ENCODE assay signal across 20 cellular contexts in the genomic region with DNA sequence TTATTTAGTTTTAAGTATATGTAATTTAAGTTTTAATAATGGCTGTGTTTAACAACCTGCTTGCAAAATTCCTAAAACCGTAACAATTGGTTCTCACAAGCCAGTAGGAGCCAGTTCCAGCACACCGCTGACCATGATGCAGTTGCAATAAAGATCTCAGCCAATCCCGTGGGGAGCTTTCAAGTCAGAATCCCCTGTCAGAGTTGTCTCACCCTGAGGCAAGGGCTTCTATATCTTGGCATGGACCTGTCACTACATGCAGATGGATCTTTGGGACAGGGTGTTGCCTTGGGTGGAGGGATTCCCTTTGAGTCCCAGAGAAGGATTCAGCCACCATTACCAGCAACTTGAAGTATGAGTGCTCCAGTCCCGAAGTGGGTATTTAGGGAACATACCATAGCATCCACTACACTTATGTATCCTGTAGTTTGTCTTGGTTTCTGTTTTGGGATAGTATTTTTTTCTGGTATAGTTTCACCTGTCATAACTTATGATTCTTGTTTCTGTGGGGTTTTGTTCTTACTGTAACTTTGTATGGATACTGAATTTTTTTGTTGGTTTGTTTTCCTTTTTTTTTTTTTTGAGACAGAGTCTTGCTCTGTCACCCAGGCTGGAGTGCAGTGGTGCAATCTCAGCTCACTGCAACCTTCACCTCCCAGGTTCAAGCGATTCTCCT. TPM values are rescaled to one million over a fixed set of nuclear protein-coding genes. Genes with fewer than 3 reads are reported as not detected.
DNase-seq lines count a peak whose midpoint lies in the region; ATAC-seq and TF ChIP-seq lines count a peak whose summit lies in the region.
"Had no signal": no experiment of that assay in that cellular context is flagged by ENCODE, and none has a peak within 500 bp of the region (broad histone marks: within the 10 kb centered on the region; RNA-seq: fewer than 3 reads in every experiment).

No MANE protein-coding gene starts in this region.

- no peaks in the 10 kb centered on the region for H3K27me3 ChIP-seq in Panc1 (ENCODE audit: control insufficient read depth, insufficient read depth, low read length)
- H3K27me3 ChIP-seq: BE2C, MG63, Peyer's patch had no signal

- CTCF ChIA-PET in HEK293 (lab: Yijun Ruan, JAX), result interaction anchor here (0.7 to 2.5 kb wide), 7 partner anchors 17 to 713 kb away, joined by 3 to 22 read pairs (median 5); a partner anchor contains a TSS
- CTCF ChIA-PET in Panc1 (lab: Charles Lee), result no interaction called here

- no TSS peak for BruUV-seq in Panc1 (replicated peaks; lab: Mats Ljungman, UMichigan)

- H3K4me1 Mint-ChIP-seq in osteocyte (ENCODE audit: unreplicated experiment) (peaks cover 4% of the 10 kb centered on the region), chondrocyte (ENCODE audit: low read depth) (peaks cover 5% of the 10 kb centered on the region)

- H3K4me1 ChIP-seq in HEK293 (ENCODE audit: control insufficient read depth, insufficient read depth, low read length) (no peaks in the 10 kb centered on the region), Panc1 (ENCODE audit: control insufficient read depth, insufficient read depth, low read length) (peaks cover 21% of the 10 kb centered on the region)
- H3K4me1 ChIP-seq: BE2C, Peyer's patch had no signal

- intact Hi-C loops in Panc1 (cut with micrococcal nuclease; ENCODE audit: unreplicated experiment), result loop anchor here (10.0 kb wide), 2 partner anchors 129 to 229 kb away; a partner anchor contains a TSS

- H3K9me3 Mint-ChIP-seq in osteocyte (ENCODE audit: unreplicated experiment), result peaks cover 4% of the 10 kb centered on the region
- H3K9me3 Mint-ChIP-seq in chondrocyte (ENCODE audit: low read depth), result no peaks in the 10 kb centered on the region
- H3K9me3 Mint-ChIP-seq: CD4-positive, alpha-beta T cell had no signal

- in situ Hi-C loops in Panc1 (cut with HindIII; ENCODE audit: low pct_unique_long_range_greater_than_20kb, low sequenced_read_pairs), result no loop called here

- H3K36me3 Mint-ChIP-seq in osteocyte (ENCODE audit: unreplicated experiment) (peaks cover 5% of the 10 kb centered on the region), chondrocyte (ENCODE audit: low read depth) (no peaks in the 10 kb centered on the region)

- POLR2A ChIA-PET in HEK293 (lab: Yijun Ruan, JAX), result interaction anchor here (1.2 kb wide), 1 partner anchor 101 kb away, joined by 3 read pairs; no protein-coding TSS in a partner anchor
- POLR2A ChIA-PET in Panc1 (lab: Charles Lee), result no interaction called here

- H3K4me3 Mint-ChIP-seq in osteocyte (ENCODE audit: unreplicated experiment) (no peak overlapping the region), chondrocyte (ENCODE audit: unreplicated experiment) (no peak overlapping the region)
- H3K4me3 Mint-ChIP-seq: CD4-positive, alpha-beta T cell had no signal

- no peak for TF ChIP-seq CTCF in HEK293 (tag by site-specific recombination; IDR thresholded peaks at IDR 0.05)
- TF ChIP-seq CTCF in Panc1 (IDR thresholded peaks at IDR 0.05), result no peak
- TF ChIP-seq CTCF in osteocyte (IDR thresholded peaks at IDR 0.05), result no peak
- TF ChIP-seq CTCF in chondrocyte (IDR thresholded peaks at IDR 0.05), result no peak

- DNase-seq in Panc1 (ENCODE audit: low read depth, low spot score) (no peak), epithelial cell of prostate (ENCODE audit: low read depth, low spot score) (peak; percentile 14), osteocyte (ENCODE audit: extremely low spot score, unreplicated experiment) (peak; percentile 30), chondrocyte (ENCODE audit: low spot score) (no peak)
- DNase-seq: BE2C; CD4-positive, alpha-beta T cell; DMS79; GM23248; MG63; NCI-H1092; NCI-H1694; NCI-H2107; NCI-H2227 treated with DMSO at 0.1 percent for 48 hours; NCI-H524; Peyer's patch; SHP77; SK-N-SH had no signal

- ATAC-seq in Panc1 (no peak), HG02759 (IDR thresholded peaks at IDR 0.05; ENCODE audit: unreplicated experiment) (no peak), GM18870 (IDR thresholded peaks at IDR 0.05; ENCODE audit: unreplicated experiment) (no peak)

- H3K36me3 ChIP-seq in HEK293 (ENCODE audit: control insufficient read depth in 2 of 2, insufficient read depth in 1 of 2, low read length in 2 of 2) (no peaks in the 10 kb centered on the region), Panc1 (ENCODE audit: control insufficient read depth, insufficient read depth, low read length) (no peaks in the 10 kb centered on the region)
- H3K36me3 ChIP-seq: BE2C, MG63, Peyer's patch had no signal

- H3K27me3 Mint-ChIP-seq in osteocyte (ENCODE audit: unreplicated experiment) (no peaks in the 10 kb centered on the region), chondrocyte (ENCODE audit: low read depth) (no peaks in the 10 kb centered on the region)
- H3K27me3 Mint-ChIP-seq: CD4-positive, alpha-beta T cell had no signal

- H3K27ac ChIP-seq in HEK293 (ENCODE audit: extremely low read depth, low read depth, low read length), result no peak overlapping the region
- peak overlapping the region; percentile 80 for H3K27ac ChIP-seq in Panc1 (ENCODE audit: low read length)
- peak overlapping the region; percentile 21 for H3K27ac ChIP-seq in epithelial cell of prostate
- H3K27ac ChIP-seq: GM23248, Peyer's patch had no signal

- H3K27ac Mint-ChIP-seq in osteocyte (ENCODE audit: unreplicated experiment) (no peak overlapping the region), chondrocyte (ENCODE audit: unreplicated experiment) (no peak overlapping the region)
- H3K27ac Mint-ChIP-seq: CD4-positive, alpha-beta T cell had no signal

- no peaks in the 10 kb centered on the region for H3K9me3 ChIP-seq in HEK293 (ENCODE audit: control insufficient read depth, insufficient read depth, low read depth, low read length)
- no peaks in the 10 kb centered on the region for H3K9me3 ChIP-seq in Panc1 (ENCODE audit: control insufficient read depth, insufficient read depth, low read depth, low read length)
- H3K9me3 ChIP-seq: BE2C, MG63, Peyer's patch, SK-N-SH had no signal

- H3K4me3 ChIP-seq in HEK293 (ENCODE audit: low read depth, low read length) (no peak overlapping the region), Panc1 (ENCODE audit: low read depth in 2 of 2, low read length in 2 of 2) (no peak overlapping the region)
- H3K4me3 ChIP-seq: GM23248, MG63, Peyer's patch had no signal

TF ChIP-seq in HEK293, 187 proteins besides CTCF, POLR2A, EP300 and RAD21:
- TF ChIP-seq, protein P1, sequence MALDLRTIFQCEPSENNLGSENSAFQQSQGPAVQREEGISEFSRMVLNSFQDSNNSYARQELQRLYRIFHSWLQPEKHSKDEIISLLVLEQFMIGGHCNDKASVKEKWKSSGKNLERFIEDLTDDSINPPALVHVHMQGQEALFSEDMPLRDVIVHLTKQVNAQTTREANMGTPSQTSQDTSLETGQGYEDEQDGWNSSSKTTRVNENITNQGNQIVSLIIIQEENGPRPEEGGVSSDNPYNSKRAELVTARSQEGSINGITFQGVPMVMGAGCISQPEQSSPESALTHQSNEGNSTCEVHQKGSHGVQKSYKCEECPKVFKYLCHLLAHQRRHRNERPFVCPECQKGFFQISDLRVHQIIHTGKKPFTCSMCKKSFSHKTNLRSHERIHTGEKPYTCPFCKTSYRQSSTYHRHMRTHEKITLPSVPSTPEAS (tag by site-specific recombination; IDR thresholded peaks at IDR 0.05), result no peak
- TF ChIP-seq, protein P2, sequence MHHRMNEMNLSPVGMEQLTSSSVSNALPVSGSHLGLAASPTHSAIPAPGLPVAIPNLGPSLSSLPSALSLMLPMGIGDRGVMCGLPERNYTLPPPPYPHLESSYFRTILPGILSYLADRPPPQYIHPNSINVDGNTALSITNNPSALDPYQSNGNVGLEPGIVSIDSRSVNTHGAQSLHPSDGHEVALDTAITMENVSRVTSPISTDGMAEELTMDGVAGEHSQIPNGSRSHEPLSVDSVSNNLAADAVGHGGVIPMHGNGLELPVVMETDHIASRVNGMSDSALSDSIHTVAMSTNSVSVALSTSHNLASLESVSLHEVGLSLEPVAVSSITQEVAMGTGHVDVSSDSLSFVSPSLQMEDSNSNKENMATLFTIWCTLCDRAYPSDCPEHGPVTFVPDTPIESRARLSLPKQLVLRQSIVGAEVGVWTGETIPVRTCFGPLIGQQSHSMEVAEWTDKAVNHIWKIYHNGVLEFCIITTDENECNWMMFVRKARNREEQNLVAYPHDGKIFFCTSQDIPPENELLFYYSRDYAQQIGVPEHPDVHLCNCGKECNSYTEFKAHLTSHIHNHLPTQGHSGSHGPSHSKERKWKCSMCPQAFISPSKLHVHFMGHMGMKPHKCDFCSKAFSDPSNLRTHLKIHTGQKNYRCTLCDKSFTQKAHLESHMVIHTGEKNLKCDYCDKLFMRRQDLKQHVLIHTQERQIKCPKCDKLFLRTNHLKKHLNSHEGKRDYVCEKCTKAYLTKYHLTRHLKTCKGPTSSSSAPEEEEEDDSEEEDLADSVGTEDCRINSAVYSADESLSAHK (tag by site-specific recombination; IDR thresholded peaks at IDR 0.05), result no peak
- TF ChIP-seq, protein P3, sequence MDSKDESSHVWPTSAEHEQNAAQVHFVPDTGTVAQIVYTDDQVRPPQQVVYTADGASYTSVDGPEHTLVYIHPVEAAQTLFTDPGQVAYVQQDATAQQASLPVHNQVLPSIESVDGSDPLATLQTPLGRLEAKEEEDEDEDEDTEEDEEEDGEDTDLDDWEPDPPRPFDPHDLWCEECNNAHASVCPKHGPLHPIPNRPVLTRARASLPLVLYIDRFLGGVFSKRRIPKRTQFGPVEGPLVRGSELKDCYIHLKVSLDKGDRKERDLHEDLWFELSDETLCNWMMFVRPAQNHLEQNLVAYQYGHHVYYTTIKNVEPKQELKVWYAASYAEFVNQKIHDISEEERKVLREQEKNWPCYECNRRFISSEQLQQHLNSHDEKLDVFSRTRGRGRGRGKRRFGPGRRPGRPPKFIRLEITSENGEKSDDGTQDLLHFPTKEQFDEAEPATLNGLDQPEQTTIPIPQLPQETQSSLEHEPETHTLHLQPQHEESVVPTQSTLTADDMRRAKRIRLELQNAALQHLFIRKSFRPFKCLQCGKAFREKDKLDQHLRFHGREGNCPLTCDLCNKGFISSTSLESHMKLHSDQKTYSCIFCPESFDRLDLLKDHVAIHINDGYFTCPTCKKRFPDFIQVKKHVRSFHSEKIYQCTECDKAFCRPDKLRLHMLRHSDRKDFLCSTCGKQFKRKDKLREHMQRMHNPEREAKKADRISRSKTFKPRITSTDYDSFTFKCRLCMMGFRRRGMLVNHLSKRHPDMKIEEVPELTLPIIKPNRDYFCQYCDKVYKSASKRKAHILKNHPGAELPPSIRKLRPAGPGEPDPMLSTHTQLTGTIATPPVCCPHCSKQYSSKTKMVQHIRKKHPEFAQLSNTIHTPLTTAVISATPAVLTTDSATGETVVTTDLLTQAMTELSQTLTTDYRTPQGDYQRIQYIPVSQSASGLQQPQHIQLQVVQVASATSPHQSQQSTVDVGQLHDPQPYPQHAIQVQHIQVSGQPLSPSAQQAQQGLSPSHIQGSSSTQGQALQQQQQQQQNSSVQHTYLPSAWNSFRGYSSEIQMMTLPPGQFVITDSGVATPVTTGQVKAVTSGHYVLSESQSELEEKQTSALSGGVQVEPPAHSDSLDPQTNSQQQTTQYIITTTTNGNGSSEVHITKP (tag by site-specific recombination; IDR thresholded peaks at IDR 0.05), result peak; percentile 76
- TF ChIP-seq ZNF423 (tag by site-specific recombination; IDR thresholded peaks at IDR 0.05), result no peak

RNA-seq across cellular contexts. Expression of a gene that starts 30.1 kb away (rescaled TPM):
- total RNA-seq in Panc1 (2021; ENCODE audit: unreplicated experiment) (155 TPM), osteocyte (96.6 and 98.5 TPM in 2 replicates), chondrocyte (90.3 to 120 TPM (median 114 TPM) in 3 replicates)
- 69.9 TPM for polyA plus RNA-seq in Panc1 (2012; ENCODE audit: insufficient read length)

Comparison
In these comparisons a context has a peak if more than half of its experiments do, and no peak if none do; other contexts are left out.
1. DNase-seq: peak in epithelial cell of prostate (single experiment) and osteocyte (single experiment); none in Panc1 (single experiment) and chondrocyte (single experiment).